ENCODE assay signal across 10 cellular contexts in the genomic region with DNA sequence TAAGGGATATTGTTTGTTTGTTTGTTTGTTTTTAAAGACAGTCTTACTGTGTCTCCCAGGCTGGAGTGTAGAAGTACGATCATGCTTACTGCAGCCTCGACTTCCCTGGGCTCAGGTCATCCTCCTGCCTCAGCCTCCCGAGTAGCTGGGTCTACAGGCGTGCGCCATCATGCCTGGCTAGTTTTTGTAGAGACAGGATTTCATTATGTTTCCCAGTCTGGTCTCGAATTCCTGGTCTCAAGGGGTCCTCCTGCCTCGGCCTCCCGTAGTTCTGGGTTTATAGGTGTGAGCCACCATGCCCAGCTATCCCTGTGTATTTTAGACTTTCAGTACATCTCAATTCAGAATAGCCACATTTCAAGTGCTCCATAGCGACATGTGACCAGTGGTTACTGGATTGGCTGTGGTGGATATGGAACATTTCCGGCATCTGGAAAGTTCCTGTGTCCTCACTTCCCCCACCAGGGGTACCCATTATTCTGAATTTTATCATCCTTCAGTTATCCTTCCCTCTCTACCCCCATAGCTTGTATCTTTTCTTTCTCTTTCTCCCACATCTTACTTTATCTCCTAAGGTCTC.
DNase-seq lines count a peak whose midpoint lies in the region; ATAC-seq and TF ChIP-seq lines count a peak whose summit lies in the region.
"Had no signal": no experiment of that assay in that cellular context is flagged by ENCODE, and none has a peak within 500 bp of the region (broad histone marks: within the 10 kb centered on the region; RNA-seq: fewer than 3 reads in every experiment).

No MANE protein-coding gene starts in this region.

- no peak overlapping the region for H3K4me3 ChIP-seq in BLaER1

- H3K9me3 Mint-ChIP-seq in activated CD8-positive, alpha-beta T cell treated with anti-CD3 and anti-CD28 coated beads for 36 hours: no peaks in the 10 kb centered on the region
- H3K9me3 Mint-ChIP-seq in mesothelial cell of epicardium: peaks cover 3% of the 10 kb centered on the region

- no peaks in the 10 kb centered on the region for H3K27me3 ChIP-seq in BLaER1
- H3K27me3 ChIP-seq: breast epithelium had no signal

- H3K9me3 ChIP-seq in BLaER1: peaks cover 12% of the 10 kb centered on the region; the same call in 1 of the 2 replicates
- H3K9me3 ChIP-seq in ES-I3 (ENCODE audit: control insufficient read depth, insufficient read depth, low read length): no peaks in the 10 kb centered on the region
- H3K9me3 ChIP-seq: breast epithelium had no signal

- H3K4me3 Mint-ChIP-seq in activated CD8-positive, alpha-beta T cell treated with anti-CD3 and anti-CD28 coated beads for 36 hours: peak overlapping the region; percentile 21
- H3K4me3 Mint-ChIP-seq in mesothelial cell of epicardium: peak overlapping the region; percentile 5

- H3K4me1 ChIP-seq in BLaER1: peaks cover 54% of the 10 kb centered on the region
- H3K4me1 ChIP-seq in ES-I3 (ENCODE audit: insufficient read depth, low read length): no peaks in the 10 kb centered on the region; the same call in 1 of the 2 replicates
- H3K4me1 ChIP-seq: foreskin keratinocyte had no signal

- no peak for DNase-seq in activated CD8-positive, alpha-beta T cell treated with anti-CD3 and anti-CD28 coated beads for 36 hours
- DNase-seq in mesothelial cell of epicardium (ENCODE audit: low spot score in 2 of 2, unreplicated experiment in 2 of 2) (no peak), amniotic stem cell (lab: John Stamatoyannopoulos, UW) (no peak), activated gamma-delta T cell (lab: John Stamatoyannopoulos, UW) (no peak)
- no peak for DNase-seq in activated CD4-positive, CD25-positive, alpha-beta regulatory T cell (lab: John Stamatoyannopoulos, UW)

- no peaks in the 10 kb centered on the region for H3K27me3 Mint-ChIP-seq in activated CD8-positive, alpha-beta T cell treated with anti-CD3 and anti-CD28 coated beads for 36 hours
- no peaks in the 10 kb centered on the region for H3K27me3 Mint-ChIP-seq in mesothelial cell of epicardium (ENCODE audit: low read depth)

- no peaks in the 10 kb centered on the region for H4K20me1 ChIP-seq in BLaER1

- intact Hi-C loops in activated CD8-positive, alpha-beta T cell treated with anti-CD3 and anti-CD28 coated beads for 36 hours (cut with micrococcal nuclease): no loop called here

- CTCF ChIA-PET in activated CD8-positive, alpha-beta T cell treated with anti-CD3 and anti-CD28 coated beads for 36 hours (lab: Charles Lee): no interaction called here

- ATAC-seq in activated CD8-positive, alpha-beta T cell treated with anti-CD3 and anti-CD28 coated beads for 36 hours: no peak
- no peak for ATAC-seq in HG02759 (IDR thresholded peaks at IDR 0.05; ENCODE audit: unreplicated experiment)

- H3K4me1 Mint-ChIP-seq in activated CD8-positive, alpha-beta T cell treated with anti-CD3 and anti-CD28 coated beads for 36 hours (ENCODE audit: low read depth): peaks cover 16% of the 10 kb centered on the region
- peaks cover 15% of the 10 kb centered on the region for H3K4me1 Mint-ChIP-seq in mesothelial cell of epicardium

- H3K27ac Mint-ChIP-seq in activated CD8-positive, alpha-beta T cell treated with anti-CD3 and anti-CD28 coated beads for 36 hours: peak overlapping the region; percentile 43
- peak overlapping the region; percentile 32 for H3K27ac Mint-ChIP-seq in mesothelial cell of epicardium

- TF ChIP-seq CTCF in activated CD8-positive, alpha-beta T cell treated with anti-CD3 and anti-CD28 coated beads for 36 hours (IDR thresholded peaks at IDR 0.05): no peak
- TF ChIP-seq CTCF in mesothelial cell of epicardium (IDR thresholded peaks at IDR 0.05; ENCODE audit: unreplicated experiment): no peak

- H3K36me3 ChIP-seq in BLaER1: peaks cover 7% of the 10 kb centered on the region; the same call in 1 of the 2 replicates
- H3K36me3 ChIP-seq in ES-I3 (ENCODE audit: insufficient read depth, low read length): no peaks in the 10 kb centered on the region
- H3K36me3 ChIP-seq: breast epithelium had no signal

- no peak overlapping the region for H3K27ac ChIP-seq in BLaER1

- H3K4me2 ChIP-seq in BLaER1: peak overlapping the region; percentile 93

- H3K36me3 Mint-ChIP-seq in activated CD8-positive, alpha-beta T cell treated with anti-CD3 and anti-CD28 coated beads for 36 hours (ENCODE audit: low read depth): peaks cover 2% of the 10 kb centered on the region
- peaks cover 9% of the 10 kb centered on the region for H3K36me3 Mint-ChIP-seq in mesothelial cell of epicardium

- no peak overlapping the region for H3K9ac ChIP-seq in BLaER1
- 0 out of 2 replicates have a peak overlapping the region, but pooled peaks have one; percentile 58 for H3K9ac ChIP-seq in ES-I3 (ENCODE audit: low read depth, low read length)

- POLR2A ChIA-PET in activated CD8-positive, alpha-beta T cell treated with anti-CD3 and anti-CD28 coated beads for 36 hours (lab: Charles Lee): interaction anchor here (0.6 kb wide), 1 partner anchor 279 kb away, joined by 3 read pairs; the partner anchor contains the start of gene TESC
